12 cellular contexts compared by ENCODE assay signal in the genomic region with DNA sequence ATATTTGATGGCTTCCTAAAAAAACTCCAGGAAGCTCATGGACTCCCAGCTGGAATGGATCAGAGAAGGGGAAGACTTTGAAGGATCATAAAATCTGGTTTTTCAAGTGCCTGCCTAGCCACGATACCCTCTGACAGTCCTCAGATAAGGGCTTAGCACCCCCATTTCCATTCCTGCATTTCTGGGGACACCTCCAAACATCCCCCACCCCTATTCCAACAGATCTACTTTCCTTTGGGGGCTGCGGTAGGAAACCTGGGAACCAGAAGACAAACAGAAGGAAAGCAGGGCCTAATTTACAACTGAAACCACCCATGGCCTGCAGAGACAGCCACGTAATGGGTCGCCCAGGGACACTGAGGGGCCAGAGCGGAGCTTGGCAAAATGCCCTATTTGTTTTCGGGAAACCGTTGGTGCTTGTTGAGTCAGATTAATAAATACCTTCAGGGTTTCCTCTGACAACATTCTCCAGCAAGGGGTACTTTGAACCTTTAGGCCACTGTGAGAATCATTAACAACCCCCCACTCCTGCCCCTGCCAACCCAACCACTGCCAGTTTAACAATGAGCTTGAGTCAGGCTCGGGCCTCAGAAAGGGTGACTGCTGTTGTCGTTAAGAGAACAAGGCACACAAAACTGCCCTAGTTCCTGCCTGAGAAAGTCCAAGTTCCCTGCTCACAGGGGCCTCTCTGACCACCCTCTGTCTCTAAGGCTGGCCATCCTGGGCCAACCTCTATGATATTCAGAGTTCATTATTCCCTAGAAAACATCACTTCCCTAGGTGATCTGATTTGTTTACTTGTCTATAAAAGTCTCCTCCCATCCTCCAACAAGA. TPM values are rescaled to one million over a fixed set of nuclear protein-coding genes. Genes with fewer than 3 reads are reported as not detected.
DNase-seq lines count a peak whose midpoint lies in the region; ATAC-seq and TF ChIP-seq lines count a peak whose summit lies in the region.
"Had no signal": no experiment of that assay in that cellular context is flagged by ENCODE, and none has a peak within 500 bp of the region (broad histone marks: within the 10 kb centered on the region; RNA-seq: fewer than 3 reads in every experiment).

No MANE protein-coding gene starts in this region.

- H3K27me3 ChIP-seq in hepatocyte (no peaks in the 10 kb centered on the region), stomach (no peaks in the 10 kb centered on the region)
- H3K27me3 ChIP-seq in effector memory CD4-positive, alpha-beta T cell (replicated peaks; ENCODE audit: control insufficient read depth, insufficient read depth, low read length, poor library complexity, severe bottlenecking): no peaks in the 10 kb centered on the region
- H3K27me3 ChIP-seq: tibial artery had no signal

- H3K36me3 Mint-ChIP-seq in T-helper 17 cell (ENCODE audit: low read depth): no peaks in the 10 kb centered on the region
- no peaks in the 10 kb centered on the region for H3K36me3 Mint-ChIP-seq in effector memory CD8-positive, alpha-beta T cell (ENCODE audit: insufficient read depth)
- H3K36me3 Mint-ChIP-seq: immature natural killer cell had no signal

- H3K79me2 ChIP-seq in hepatocyte: peaks cover 80% of the 10 kb centered on the region

- no peak overlapping the region for H3K4me3 Mint-ChIP-seq in T-helper 17 cell
- no peak overlapping the region for H3K4me3 Mint-ChIP-seq in effector memory CD8-positive, alpha-beta T cell
- H3K4me3 Mint-ChIP-seq: immature natural killer cell had no signal

- no peak overlapping the region for H3K27ac Mint-ChIP-seq in T-helper 17 cell
- H3K27ac Mint-ChIP-seq in effector memory CD8-positive, alpha-beta T cell: no peak overlapping the region
- H3K27ac Mint-ChIP-seq: immature natural killer cell had no signal

- TF ChIP-seq CTCF in hepatocyte (IDR thresholded peaks at IDR 0.05; ENCODE audit: poor library complexity) (no peak), stomach (IDR thresholded peaks at IDR 0.05) (no peak)

- TF ChIP-seq POLR2A in stomach (IDR thresholded peaks at IDR 0.05): no peak

- no peaks in the 10 kb centered on the region for H3K27me3 Mint-ChIP-seq in T-helper 17 cell
- peaks cover 0 to 9% of the 10 kb centered on the region in 2 donors for H3K27me3 Mint-ChIP-seq in effector memory CD8-positive, alpha-beta T cell

- peaks cover 30% of the 10 kb centered on the region for H3K4me1 ChIP-seq in hepatocyte (ENCODE audit: insufficient read depth)
- peaks cover 0 to 38% (median 23%) of the 10 kb centered on the region in 4 donors for H3K4me1 ChIP-seq in stomach
- H3K4me1 ChIP-seq in effector memory CD4-positive, alpha-beta T cell (ENCODE audit: control insufficient read depth, insufficient read depth, low read length, poor library complexity, severe bottlenecking): no peaks in the 10 kb centered on the region
- H3K4me1 ChIP-seq: tibial artery had no signal

- no peak for TF ChIP-seq EP300 in stomach (IDR thresholded peaks at IDR 0.05)

- H3K9me2 ChIP-seq in hepatocyte (replicated peaks; ENCODE audit: insufficient read depth): no peaks in the 10 kb centered on the region

- H3K9me3 ChIP-seq in hepatocyte (ENCODE audit: low read depth) (no peaks in the 10 kb centered on the region), stomach (no peaks in the 10 kb centered on the region), T-helper 17 cell (ENCODE audit: control insufficient read depth, low read length, poor library complexity, severe bottlenecking) (no peaks in the 10 kb centered on the region)
- H3K9me3 ChIP-seq in effector memory CD4-positive, alpha-beta T cell (ENCODE audit: control insufficient read depth, low read length): no peaks in the 10 kb centered on the region

- no peaks in the 10 kb centered on the region for H3K36me3 ChIP-seq in hepatocyte (replicated peaks; ENCODE audit: insufficient read depth, low read depth)
- peaks cover 0 to 20% (median 12%) of the 10 kb centered on the region in 4 donors for H3K36me3 ChIP-seq in stomach
- H3K36me3 ChIP-seq in effector memory CD4-positive, alpha-beta T cell (ENCODE audit: control insufficient read depth, insufficient read depth, low read length): no peaks in the 10 kb centered on the region
- H3K36me3 ChIP-seq: tibial artery had no signal

- H3K4me2 ChIP-seq in hepatocyte: peak overlapping the region; percentile 58

- peaks cover 7% of the 10 kb centered on the region for H3K4me1 Mint-ChIP-seq in T-helper 17 cell
- peaks cover 4 to 7% of the 10 kb centered on the region in 2 donors for H3K4me1 Mint-ChIP-seq in effector memory CD8-positive, alpha-beta T cell (ENCODE audit: low read depth in 2 of 2)

- peak; percentile 55 for ATAC-seq in HG03354 (IDR thresholded peaks at IDR 0.05; ENCODE audit: poor library complexity, severe bottlenecking, unreplicated experiment)
- ATAC-seq in T-helper 17 cell: no peak
- no peak for ATAC-seq in effector memory CD8-positive, alpha-beta T cell (replicated peaks)

- intact Hi-C loops in stomach (cut with DNase I; ENCODE audit: low total_unique reads): no loop called here

- DNase-seq in amniotic epithelial cell (ENCODE audit: low read depth) (peak; percentile 29), hepatocyte (ENCODE audit: low spot score) (peak; percentile 93), stomach (peak; percentile 50), T-helper 17 cell (no peak)
- DNase-seq in effector memory CD4-positive, alpha-beta T cell: no peak
- DNase-seq in effector memory CD8-positive, alpha-beta T cell: no peak
- DNase-seq: activated CD4-positive, alpha-beta T cell treated with anti-CD3 and anti-CD28 coated beads for 48 hours; immature natural killer cell; NCI-H345; stimulated activated CD4-positive, alpha-beta T cell treated with anti-CD3 and anti-CD28 coated beads, Interleukin-15, amount 100 ng/mL, for 24 hours; tibial artery had no signal

- WGBS in hepatocyte (ENCODE audit: low lambda C conversion rate, missing lambda C conversion rate): 49% methylated on average over 9 of the region's 9 CpGs
- WGBS in stomach, 5 donors: 29 to 34% (median 32%) methylated on average over 9 of the region's 9 CpGs

- no peaks in the 10 kb centered on the region for H3K9me3 Mint-ChIP-seq in effector memory CD8-positive, alpha-beta T cell

- H3K4me3 ChIP-seq in hepatocyte (no peak overlapping the region), stomach (no peak overlapping the region)
- no peak overlapping the region for H3K4me3 ChIP-seq in effector memory CD4-positive, alpha-beta T cell (ENCODE audit: insufficient read depth, low read depth, low read length, poor library complexity, severe bottlenecking)
- H3K4me3 ChIP-seq: tibial artery had no signal

- H2AFZ ChIP-seq in hepatocyte: no peak overlapping the region

- no peaks in the 10 kb centered on the region for H4K20me1 ChIP-seq in hepatocyte (ENCODE audit: insufficient read depth, poor library complexity, severe bottlenecking)

- H3K27ac ChIP-seq in hepatocyte: peak overlapping the region; percentile 97
- peak overlapping the region; percentile 54 to 82 (median 78) for H3K27ac ChIP-seq in stomach
- no peak overlapping the region for H3K27ac ChIP-seq in effector memory CD4-positive, alpha-beta T cell (ENCODE audit: insufficient read depth, low read length, poor library complexity, severe bottlenecking)
- H3K27ac ChIP-seq: tibial artery had no signal

RNA-seq across cellular contexts. Expression of gene RHPN2, which starts 23.5 kb away (rescaled TPM):
- total RNA-seq in hepatocyte (67.6 and 67.9 TPM in 2 replicates), stomach (10 to 100 TPM; 13.3 to 73.5 (median 37.1) TPM), T-helper 17 cell (not detected)
- polyA plus RNA-seq in hepatocyte (44.3 and 54.2 TPM in 2 replicates), stomach (10 to 100 TPM in 2 of 3 donors, 1 to 10 TPM in 1; 2.4 to 62.6 (median 17.1) TPM)
- polyA plus RNA-seq: immature natural killer cell had no signal

RNA-seq across cellular contexts. Expression of gene GPATCH1, which starts 39.8 kb away (rescaled TPM):
- total RNA-seq in hepatocyte (6.7 and 14.5 TPM in 2 replicates), stomach (10 to 100 TPM in 2 of 5 donors, 1 to 10 TPM in 3; 1.2 to 31.5 (median 9.5) TPM), T-helper 17 cell (1 to 10 TPM; 8.8 to 9.0 TPM)
- polyA plus RNA-seq in hepatocyte (6.8 and 9.7 TPM in 2 replicates), stomach (1 to 10 TPM; 2.2 to 5.8 (median 5.4) TPM)

Comparison
In these comparisons a context has a peak if more than half of its experiments do, and no peak if none do; other contexts are left out.
1. DNase-seq: peak in amniotic epithelial cell (single experiment), hepatocyte (single experiment) and stomach (single experiment); none in T-helper 17 cell (0 of 3), effector memory CD4-positive, alpha-beta T cell (0 of 3) and effector memory CD8-positive, alpha-beta T cell (0 of 3).
2. RNA of gene RHPN2, which starts 23.5 kb away (total RNA-seq): 67.6 to 67.9 TPM in hepatocyte and 13.3 to 73.5 TPM in stomach; not detected in T-helper 17 cell; every median in the first group is over 10 times any median in the second.